ENCODE assay signal across 18 cellular contexts in the genomic region with DNA sequence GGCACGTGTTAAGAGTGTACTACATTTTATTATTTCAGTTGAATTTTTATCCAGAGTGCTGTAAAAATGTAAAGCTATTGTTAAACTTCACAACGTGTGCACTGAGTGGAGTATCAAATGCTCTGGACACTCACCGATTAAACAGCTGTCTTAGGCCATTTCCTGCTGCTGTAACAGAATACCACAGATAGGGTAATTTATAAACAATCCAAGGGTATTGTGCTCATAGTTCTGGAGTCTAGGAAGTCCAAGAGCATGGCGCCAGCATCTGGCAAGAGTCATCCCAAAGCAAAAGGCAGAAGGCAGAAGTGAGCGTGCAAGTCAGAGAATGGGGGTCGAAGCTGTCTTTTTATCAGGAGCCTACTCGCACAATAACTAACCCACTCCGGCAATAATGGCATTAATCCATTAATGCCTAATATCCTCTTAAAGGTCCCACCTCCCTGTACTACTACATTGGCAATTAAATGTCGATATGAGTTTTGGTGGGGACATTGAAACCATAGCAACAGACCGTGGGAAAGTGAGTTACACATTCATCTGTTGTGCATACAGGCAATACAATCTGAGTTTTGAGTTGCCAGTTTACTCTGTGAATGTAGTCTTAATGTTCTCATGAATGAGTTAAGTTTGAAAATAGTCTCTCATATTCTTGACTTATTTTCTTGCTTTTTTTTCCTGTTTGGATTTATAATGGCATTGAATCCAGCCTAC.
"Had no signal": no experiment of that assay in that cellular context is flagged by ENCODE, and none has a peak within 500 bp of the region (broad histone marks: within the 10 kb centered on the region; RNA-seq: fewer than 3 reads in every experiment).

No MANE protein-coding gene starts in this region.

- H3K9me3 ChIP-seq: adrenal gland, gastrocnemius medialis, left lung, suprapubic skin had no signal

- DNase-seq: activated CD4-positive, alpha-beta T cell treated with anti-CD3 and anti-CD28 coated beads, Interleukin-2, amount 50 U/mL, for 4 hours; activated gamma-delta T cell; activated T-cell treated with anti-CD3 and anti-CD28 coated beads, Interleukin-2, amount 50 U/mL, for 72 hours; adrenal gland; gastrocnemius medialis; head of caudate nucleus; left lung; occipital lobe; stimulated activated CD4-positive, alpha-beta T cell treated with anti-CD3 and anti-CD28 coated beads, Interleukin-2, amount 100 ng/mL, for 48 hours; stimulated activated naive CD8-positive, alpha-beta T cell treated with anti-CD3 and anti-CD28 coated beads, Interleukin-15, amount 100 ng/mL, for 72 hours; T-helper 2 cell; WERI-Rb-1 had no signal

- H3K9me3 Mint-ChIP-seq: activated naive CD4-positive, alpha-beta T cell treated with anti-CD3 and anti-CD28 coated beads, Interleukin-2, amount 50 U/mL, for 72 hours; activated T-cell treated with anti-CD3 and anti-CD28 coated beads, Interleukin-2, amount 50 U/mL, for 72 hours; stimulated activated naive CD8-positive, alpha-beta T cell treated with anti-CD3 and anti-CD28 coated beads, Interleukin-15, amount 100 ng/mL, for 72 hours; type B pancreatic cell had no signal

- H3K27me3 ChIP-seq: adrenal gland, cardiac muscle cell, gastrocnemius medialis, left lung, suprapubic skin had no signal

- H3K4me3 ChIP-seq: adrenal gland, cardiac muscle cell, gastrocnemius medialis, left lung, suprapubic skin had no signal

- H3K27me3 Mint-ChIP-seq: progenitor cell of endocrine pancreas; stimulated activated naive CD8-positive, alpha-beta T cell treated with anti-CD3 and anti-CD28 coated beads, Interleukin-15, amount 100 ng/mL, for 72 hours; type B pancreatic cell had no signal

- FAIRE-seq: colon had no signal

- ATAC-seq: activated naive CD4-positive, alpha-beta T cell treated with anti-CD3 and anti-CD28 coated beads, Interleukin-2, amount 50 U/mL, for 72 hours; activated T-cell treated with anti-CD3 and anti-CD28 coated beads, Interleukin-2, amount 50 U/mL, for 72 hours; gastrocnemius medialis; left lung; stimulated activated naive CD8-positive, alpha-beta T cell treated with anti-CD3 and anti-CD28 coated beads, Interleukin-15, amount 100 ng/mL, for 72 hours had no signal

- H3K4me3 Mint-ChIP-seq: activated T-cell treated with anti-CD3 and anti-CD28 coated beads, Interleukin-2, amount 50 U/mL, for 72 hours; stimulated activated naive CD8-positive, alpha-beta T cell treated with anti-CD3 and anti-CD28 coated beads, Interleukin-15, amount 100 ng/mL, for 72 hours; type B pancreatic cell had no signal

- H3K36me3 ChIP-seq: gastrocnemius medialis, left lung had no signal

- H3K27ac ChIP-seq: adrenal gland, cardiac muscle cell, gastrocnemius medialis, left lung, suprapubic skin, WERI-Rb-1 had no signal

- H3K36me3 Mint-ChIP-seq: activated naive CD4-positive, alpha-beta T cell treated with anti-CD3 and anti-CD28 coated beads, Interleukin-2, amount 50 U/mL, for 72 hours had no signal

- H3K27ac Mint-ChIP-seq: activated naive CD4-positive, alpha-beta T cell treated with anti-CD3 and anti-CD28 coated beads, Interleukin-2, amount 50 U/mL, for 72 hours; activated T-cell treated with anti-CD3 and anti-CD28 coated beads, Interleukin-2, amount 50 U/mL, for 72 hours; progenitor cell of endocrine pancreas; stimulated activated naive CD8-positive, alpha-beta T cell treated with anti-CD3 and anti-CD28 coated beads, Interleukin-15, amount 100 ng/mL, for 72 hours; type B pancreatic cell had no signal

- H3K4me1 ChIP-seq: adrenal gland, gastrocnemius medialis, left lung, suprapubic skin had no signal
